In genomic region chr11:129208863-129209262, GRCh38 we compare ENCODE assay signal across 19 cellular contexts.
"Had no signal": no experiment of that assay in that cellular context is flagged by ENCODE, and none has a peak within 500 bp of the region (broad histone marks: within the 10 kb centered on the region; RNA-seq: fewer than 3 reads in every experiment).

No MANE protein-coding gene starts in this region.

- ATAC-seq: effector memory CD8-positive, alpha-beta T cell; left lobe of liver had no signal

- H3K36me3 Mint-ChIP-seq: activated naive CD4-positive, alpha-beta T cell treated with anti-CD3 and anti-CD28 coated beads, Interleukin-2, amount 50 U/mL, for 24 hours; naive B cell; type B pancreatic cell had no signal

- DNase-seq: activated CD4-positive, alpha-beta T cell treated with anti-CD3 and anti-CD28 coated beads, Interleukin-2, amount 50 U/mL, for 4 hours; activated gamma-delta T cell; effector memory CD8-positive, alpha-beta T cell; head of caudate nucleus; kidney; mammary epithelial cell; naive B cell; stimulated activated CD4-positive, alpha-beta T cell treated with anti-CD3 and anti-CD28 coated beads, Interleukin-15, amount 100 ng/mL, for 24 hours; stimulated activated CD4-positive, alpha-beta T cell treated with anti-CD3 and anti-CD28 coated beads, Interleukin-2, amount 100 ng/mL, for 48 hours; stomach; SW 1271; T-helper 2 cell; WERI-Rb-1 had no signal

- H3K9me3 ChIP-seq: stomach had no signal

- H3K27me3 ChIP-seq: stomach had no signal

- H3K27ac ChIP-seq: epithelial cell of prostate, stomach, WERI-Rb-1 had no signal

- H3K27me3 Mint-ChIP-seq: effector memory CD8-positive, alpha-beta T cell; naive B cell; progenitor cell of endocrine pancreas; type B pancreatic cell had no signal

- H3K27ac Mint-ChIP-seq: activated naive CD4-positive, alpha-beta T cell treated with anti-CD3 and anti-CD28 coated beads, Interleukin-2, amount 50 U/mL, for 24 hours; effector memory CD8-positive, alpha-beta T cell; naive B cell; progenitor cell of endocrine pancreas; type B pancreatic cell had no signal

- H3K4me3 Mint-ChIP-seq: activated naive CD4-positive, alpha-beta T cell treated with anti-CD3 and anti-CD28 coated beads, Interleukin-2, amount 50 U/mL, for 24 hours; effector memory CD8-positive, alpha-beta T cell; naive B cell; neural crest cell; type B pancreatic cell had no signal

- H3K9me3 Mint-ChIP-seq: activated naive CD4-positive, alpha-beta T cell treated with anti-CD3 and anti-CD28 coated beads, Interleukin-2, amount 50 U/mL, for 24 hours; effector memory CD8-positive, alpha-beta T cell had no signal

- H3K4me3 ChIP-seq: stomach had no signal

- H3K4me1 Mint-ChIP-seq: activated naive CD4-positive, alpha-beta T cell treated with anti-CD3 and anti-CD28 coated beads, Interleukin-2, amount 50 U/mL, for 24 hours had no signal

- H3K36me3 ChIP-seq: stomach, WERI-Rb-1 had no signal
